9 cellular contexts compared by ENCODE assay signal in genomic region chr11:46391186-46391577, GRCh38. TPM values are rescaled to one million over a fixed set of nuclear protein-coding genes. Genes with fewer than 3 reads are reported as not detected.
DNase-seq lines count a peak whose midpoint lies in the region; ATAC-seq and TF ChIP-seq lines count a peak whose summit lies in the region.
"Had no signal": no experiment of that assay in that cellular context is flagged by ENCODE, and none has a peak within 500 bp of the region (broad histone marks: within the 10 kb centered on the region; RNA-seq: fewer than 3 reads in every experiment).

No MANE protein-coding gene starts in this region.

- H2AFZ ChIP-seq in KMS-11 (ENCODE audit: low read depth) (no peak overlapping the region), trophoblast cell (ENCODE audit: insufficient read depth, low read length, poor library complexity) (no peak overlapping the region)

- no peak overlapping the region for H3K14ac ChIP-seq in trophoblast cell (ENCODE audit: low read length)

- no peak for ATAC-seq in effector memory CD8-positive, alpha-beta T cell (replicated peaks)
- ATAC-seq in HG03521 (IDR thresholded peaks at IDR 0.05; ENCODE audit: unreplicated experiment): no peak

- DNase-seq in effector memory CD8-positive, alpha-beta T cell: no peak
- DNase-seq in trophoblast cell (no peak), NCI-H748 (lab: John Stamatoyannopoulos, UW; ENCODE audit: unreplicated experiment) (no peak), ACHN (no peak), GM13976 (ENCODE audit: low spot score) (no peak)

- H3K4me3 ChIP-seq in DOHH2 (ENCODE audit: low read length) (peak overlapping the region; percentile 46; the same call in 1 of the 2 replicates), KMS-11 (IDR thresholded peaks at IDR 0.05; ENCODE audit: insufficient read depth, low read depth, low read length) (no peak overlapping the region), trophoblast cell (ENCODE audit: low read depth, low read length) (peak overlapping the region; percentile 60)

- H3K4ac ChIP-seq in trophoblast cell (ENCODE audit: low read depth, low read length): no peak overlapping the region

- H4K20me1 ChIP-seq in DOHH2 (ENCODE audit: control insufficient read depth, insufficient read depth, low read depth, low read length): no peaks in the 10 kb centered on the region; the same call in 1 of the 2 replicates
- H4K20me1 ChIP-seq in KMS-11 (ENCODE audit: insufficient read depth): no peaks in the 10 kb centered on the region

- H3K18ac ChIP-seq in trophoblast cell (ENCODE audit: low read length): no peak overlapping the region

- H3K9ac ChIP-seq in KMS-11: no peak overlapping the region
- no peak overlapping the region for H3K9ac ChIP-seq in trophoblast cell (ENCODE audit: low read length)

- no peak overlapping the region for H3K23ac ChIP-seq in trophoblast cell (ENCODE audit: low read length)

- H4K8ac ChIP-seq in trophoblast cell (ENCODE audit: low read depth, low read length): no peak overlapping the region

- no peak overlapping the region for H4K91ac ChIP-seq in trophoblast cell (ENCODE audit: low read depth, low read length)

- H3K27ac Mint-ChIP-seq in effector memory CD8-positive, alpha-beta T cell: no peak overlapping the region
- H3K27ac Mint-ChIP-seq: activated CD8-positive, alpha-beta T cell treated with anti-CD3 and anti-CD28 coated beads for 36 hours had no signal

- WGBS in trophoblast cell (ENCODE audit: extremely low coverage, insufficient coverage, insufficient read length): no CpG with 5 or more reads among the region's 31 CpGs

- H3K9me2 ChIP-seq in DOHH2 (replicated peaks; ENCODE audit: control insufficient read depth, low read length): no peaks in the 10 kb centered on the region

- no peak overlapping the region for H2BK12ac ChIP-seq in trophoblast cell (ENCODE audit: low read length)

- in situ Hi-C loops in ACHN (cut with HindIII; ENCODE audit: low pct_ligation_motif_present, low pct_unique_long_range_greater_than_20kb, low sequenced_read_pairs): no loop called here
- in situ Hi-C loops in GM13976 (cut with MboI; ENCODE audit: low sequenced_read_pairs, unreplicated experiment): no loop called here

- TF ChIP-seq CTCF in DOHH2 (IDR thresholded peaks at IDR 0.05; ENCODE audit: low read depth, low read length, poor library complexity, severe bottlenecking) (no peak), KMS-11 (conservative IDR thresholded peaks at IDR 0.05; ENCODE audit: low read depth, low read length) (no peak), GM13976 (IDR thresholded peaks at IDR 0.05; ENCODE audit: borderline replicate concordance, control extremely low read depth, extremely low read depth, insufficient read depth, missing control alignments) (no peak)

- H3K27me3 ChIP-seq in DOHH2 (ENCODE audit: control insufficient read depth, low read length) (peaks cover 63% of the 10 kb centered on the region), KMS-11 (ENCODE audit: insufficient read depth, low read depth) (peaks cover 35% of the 10 kb centered on the region), trophoblast cell (ENCODE audit: insufficient read depth, low read length) (peaks cover 29% of the 10 kb centered on the region)

- no peak overlapping the region for H2AK5ac ChIP-seq in trophoblast cell (ENCODE audit: low read length)

- H3K9me3 Mint-ChIP-seq in effector memory CD8-positive, alpha-beta T cell: peaks cover 0 to 1% of the 10 kb centered on the region in 2 donors
- H3K9me3 Mint-ChIP-seq: activated CD8-positive, alpha-beta T cell treated with anti-CD3 and anti-CD28 coated beads for 36 hours had no signal

- H3K4me1 ChIP-seq in DOHH2 (ENCODE audit: control insufficient read depth, low read length) (peaks cover 32% of the 10 kb centered on the region), KMS-11 (ENCODE audit: low read depth, poor library complexity, severe bottlenecking) (peaks cover 5% of the 10 kb centered on the region), trophoblast cell (ENCODE audit: control insufficient read depth in 1 of 2, insufficient read depth in 2 of 2, low read length in 2 of 2) (peaks cover 26 to 28% of the 10 kb centered on the region in 2 experiments)

- H3K36me3 ChIP-seq in DOHH2 (ENCODE audit: control insufficient read depth, low read length): no peaks in the 10 kb centered on the region
- no peaks in the 10 kb centered on the region for H3K36me3 ChIP-seq in KMS-11 (ENCODE audit: insufficient read depth)
- H3K36me3 ChIP-seq in trophoblast cell (ENCODE audit: control insufficient read depth in 1 of 2, insufficient read depth in 2 of 2, low read length in 2 of 2): peaks cover 0 to 5% of the 10 kb centered on the region in 2 experiments

- no peak overlapping the region for H2BK5ac ChIP-seq in trophoblast cell (ENCODE audit: low read depth, low read length, poor library complexity)

- H3K4me1 Mint-ChIP-seq in effector memory CD8-positive, alpha-beta T cell (ENCODE audit: low read depth in 2 of 2): peaks cover 20 to 24% of the 10 kb centered on the region in 2 donors

- no peak overlapping the region for H3K27ac ChIP-seq in DOHH2 (ENCODE audit: low read depth, low read length)
- no peak overlapping the region for H3K27ac ChIP-seq in KMS-11
- H3K27ac ChIP-seq in trophoblast cell (ENCODE audit: low read depth, low read length): no peak overlapping the region

- no peak overlapping the region for H2BK120ac ChIP-seq in trophoblast cell (ENCODE audit: insufficient read depth, low read length, poor library complexity)

- H3K36me3 Mint-ChIP-seq in effector memory CD8-positive, alpha-beta T cell (ENCODE audit: insufficient read depth): peaks cover 21% of the 10 kb centered on the region

- H3K79me1 ChIP-seq in trophoblast cell (ENCODE audit: low read length): no peaks in the 10 kb centered on the region

- H3K79me2 ChIP-seq in DOHH2 (ENCODE audit: control insufficient read depth, low read length): no peaks in the 10 kb centered on the region
- H3K79me2 ChIP-seq in KMS-11 (ENCODE audit: insufficient read depth, low read depth): no peaks in the 10 kb centered on the region
- H3K79me2 ChIP-seq in trophoblast cell (ENCODE audit: control insufficient read depth, insufficient read depth, low read length, poor library complexity): no peaks in the 10 kb centered on the region

- H3K9me3 ChIP-seq in DOHH2 (ENCODE audit: control insufficient read depth, insufficient read depth, low read length): no peaks in the 10 kb centered on the region
- H3K9me3 ChIP-seq in trophoblast cell (ENCODE audit: insufficient read depth, low read depth, low read length): peaks cover 4% of the 10 kb centered on the region

- peak overlapping the region; percentile 60 to 63 for H3K4me3 Mint-ChIP-seq in effector memory CD8-positive, alpha-beta T cell

- H4K12ac ChIP-seq in trophoblast cell (ENCODE audit: low read depth, low read length): no peak overlapping the region

- H3K4me2 ChIP-seq in DOHH2 (ENCODE audit: low read length) (peak overlapping the region; percentile 47), KMS-11 (peak overlapping the region; percentile 36; the same call in 1 of the 2 replicates), trophoblast cell (ENCODE audit: low read length) (peak overlapping the region; percentile 89)

- peaks cover 52 to 64% of the 10 kb centered on the region in 2 donors for H3K27me3 Mint-ChIP-seq in effector memory CD8-positive, alpha-beta T cell

- no peaks in the 10 kb centered on the region; the same call in 1 of the 2 replicates for H3F3A ChIP-seq in DOHH2 (ENCODE audit: control insufficient read depth, insufficient read depth)

RNA-seq across cellular contexts. Expression of gene CHRM4, which starts 0.4 kb away (rescaled TPM):
- 0.40 and 0.57 TPM in 2 replicates for polyA plus RNA-seq in trophoblast cell (2013)

RNA-seq across cellular contexts. Expression of gene MDK, which starts 9.7 kb away (rescaled TPM):
- polyA plus RNA-seq in trophoblast cell (2013): 2,817 and 2,859 TPM in 2 replicates

RNA-seq across cellular contexts. Expression of gene DGKZ, which starts 43.9 kb away (rescaled TPM):
- 79.6 and 80.8 TPM in 2 replicates for polyA plus RNA-seq in trophoblast cell (2013)

Comparison
In these comparisons a context has a peak if more than half of its experiments do, and no peak if none do; other contexts are left out.
1. H3K4me2 ChIP-seq: peak in every context shown above with its lines; median percentile 89 in trophoblast cell; 47 in DOHH2; 36 in KMS-11.